Comparison of ENCODE assay signal across 11 cellular contexts in genomic region chr1:212595229-212595628, GRCh38. TPM values are rescaled to one million over a fixed set of nuclear protein-coding genes. Genes with fewer than 3 reads are reported as not detected.
DNase-seq lines count a peak whose midpoint lies in the region; ATAC-seq and TF ChIP-seq lines count a peak whose summit lies in the region.
"Had no signal": no experiment of that assay in that cellular context is flagged by ENCODE, and none has a peak within 500 bp of the region (broad histone marks: within the 10 kb centered on the region; RNA-seq: fewer than 3 reads in every experiment).

No MANE protein-coding gene starts in this region.

- no peaks in the 10 kb centered on the region for H3K79me2 ChIP-seq in smooth muscle cell (ENCODE audit: low read depth)

- H3K4me1 ChIP-seq in RWPE2 (ENCODE audit: insufficient read depth, poor library complexity, severe bottlenecking): peaks cover 11% of the 10 kb centered on the region
- H3K4me1 ChIP-seq in smooth muscle cell (ENCODE audit: low read depth): peaks cover 6% of the 10 kb centered on the region
- no peaks in the 10 kb centered on the region for H3K4me1 ChIP-seq in right cardiac atrium (ENCODE audit: control insufficient read depth, insufficient read depth, low read length)

- H3K4me3 ChIP-seq in RWPE2 (ENCODE audit: severe bottlenecking) (no peak overlapping the region), smooth muscle cell (no peak overlapping the region), right cardiac atrium (ENCODE audit: low read length) (no peak overlapping the region), lower leg skin (ENCODE audit: low read depth, poor library complexity, severe bottlenecking) (no peak overlapping the region)
- H3K4me3 ChIP-seq: tibial artery had no signal

- no peaks in the 10 kb centered on the region for H3K9me3 ChIP-seq in RWPE2 (ENCODE audit: severe bottlenecking)
- no peaks in the 10 kb centered on the region for H3K9me3 ChIP-seq in smooth muscle cell (replicated peaks; ENCODE audit: low read depth)
- no peaks in the 10 kb centered on the region for H3K9me3 ChIP-seq in right cardiac atrium (ENCODE audit: control insufficient read depth, low read length)
- H3K9me3 ChIP-seq: tibial artery had no signal

- H4K20me1 ChIP-seq in smooth muscle cell (ENCODE audit: low read depth): no peaks in the 10 kb centered on the region

- peaks cover 2% of the 10 kb centered on the region for H3K36me3 Mint-ChIP-seq in activated CD4-positive, alpha-beta T cell treated with anti-CD3 and anti-CD28 coated beads, Interleukin-2, amount 10 ng/mL, durations not matched to agents 7 days and 5 days (ENCODE audit: low read depth)
- H3K36me3 Mint-ChIP-seq in effector memory CD8-positive, alpha-beta T cell (ENCODE audit: insufficient read depth): no peaks in the 10 kb centered on the region

- H3K4me1 Mint-ChIP-seq in activated CD4-positive, alpha-beta T cell treated with anti-CD3 and anti-CD28 coated beads, Interleukin-2, amount 10 ng/mL, durations not matched to agents 7 days and 5 days: peaks cover 30% of the 10 kb centered on the region
- H3K4me1 Mint-ChIP-seq in effector memory CD8-positive, alpha-beta T cell (ENCODE audit: low read depth in 2 of 2): peaks cover 7 to 10% of the 10 kb centered on the region in 2 donors

- no peaks in the 10 kb centered on the region for H3K36me3 ChIP-seq in RWPE2 (ENCODE audit: low read depth)
- H3K36me3 ChIP-seq in smooth muscle cell (ENCODE audit: low read depth): no peaks in the 10 kb centered on the region
- H3K36me3 ChIP-seq: tibial artery had no signal

- H3K9ac ChIP-seq in smooth muscle cell (ENCODE audit: low read depth): peak overlapping the region; percentile 70

- no peak overlapping the region for H2AFZ ChIP-seq in smooth muscle cell (ENCODE audit: low read depth)

- TF ChIP-seq POLR2A in lower leg skin (IDR thresholded peaks at IDR 0.05): no peak

- H3K27ac ChIP-seq in RWPE2 (ENCODE audit: poor library complexity, severe bottlenecking) (peak overlapping the region; percentile 71), smooth muscle cell (ENCODE audit: low read depth) (peak overlapping the region; percentile 100), right cardiac atrium (ENCODE audit: low read length) (no peak overlapping the region)
- H3K27ac ChIP-seq: tibial artery had no signal

- peak overlapping the region; percentile 93 for H3K27ac Mint-ChIP-seq in activated CD4-positive, alpha-beta T cell treated with anti-CD3 and anti-CD28 coated beads, Interleukin-2, amount 10 ng/mL, durations not matched to agents 7 days and 5 days
- peak overlapping the region; percentile 61 to 89 for H3K27ac Mint-ChIP-seq in effector memory CD8-positive, alpha-beta T cell

- H3K27me3 Mint-ChIP-seq in activated CD4-positive, alpha-beta T cell treated with anti-CD3 and anti-CD28 coated beads, Interleukin-2, amount 10 ng/mL, durations not matched to agents 7 days and 5 days: peaks cover 22% of the 10 kb centered on the region
- H3K27me3 Mint-ChIP-seq in effector memory CD8-positive, alpha-beta T cell: peaks cover 20 to 28% of the 10 kb centered on the region in 2 donors

- no peak for DNase-seq in activated CD4-positive, alpha-beta T cell treated with anti-CD3 and anti-CD28 coated beads, Interleukin-2, amount 10 ng/mL, durations not matched to agents 7 days and 5 days
- DNase-seq in activated CD4-positive, alpha-beta T cell treated with anti-CD3 and anti-CD28 coated beads, Interleukin-2, amount 50 U/mL, for 4 hours: no peak
- DNase-seq in RWPE2 (ENCODE audit: low spot score) (no peak), smooth muscle cell (lab: John Stamatoyannopoulos, UW; ENCODE audit: unreplicated experiment) (no peak), right cardiac atrium (no peak), G401 (ENCODE audit: low spot score) (no peak), lower leg skin (ENCODE audit: low spot score in 2 of 2) (no peak)
- DNase-seq in effector memory CD8-positive, alpha-beta T cell: no peak
- DNase-seq: cerebellar nuclear complex, tibial artery had no signal

- no peak overlapping the region for H3K4me2 ChIP-seq in smooth muscle cell

- ATAC-seq in RWPE2 (ENCODE audit: low read depth) (no peak), right cardiac atrium (no peak)
- no peak for ATAC-seq in effector memory CD8-positive, alpha-beta T cell (replicated peaks)
- ATAC-seq: sciatic nerve had no signal

- POLR2A ChIA-PET in activated CD4-positive, alpha-beta T cell treated with anti-CD3 and anti-CD28 coated beads, Interleukin-2, amount 10 ng/mL, durations not matched to agents 7 days and 5 days (lab: Charles Lee): no interaction called here

- peaks cover 5% of the 10 kb centered on the region for H3K9me3 Mint-ChIP-seq in activated CD4-positive, alpha-beta T cell treated with anti-CD3 and anti-CD28 coated beads, Interleukin-2, amount 10 ng/mL, durations not matched to agents 7 days and 5 days
- H3K9me3 Mint-ChIP-seq in effector memory CD8-positive, alpha-beta T cell: no peaks in the 10 kb centered on the region

- H3K4me3 Mint-ChIP-seq in activated CD4-positive, alpha-beta T cell treated with anti-CD3 and anti-CD28 coated beads, Interleukin-2, amount 10 ng/mL, durations not matched to agents 7 days and 5 days: no peak overlapping the region
- H3K4me3 Mint-ChIP-seq in effector memory CD8-positive, alpha-beta T cell: peak overlapping the region in 1 of 2 donors; percentile 48

- in situ Hi-C loops in G401 (cut with HindIII; ENCODE audit: low sequenced_read_pairs): no loop called here

- TF ChIP-seq CTCF in RWPE2 (IDR thresholded peaks at IDR 0.05; ENCODE audit: poor library complexity, severe bottlenecking) (no peak), smooth muscle cell (IDR thresholded peaks at IDR 0.05; ENCODE audit: borderline replicate concordance, insufficient read depth, poor library complexity, severe bottlenecking) (no peak), lower leg skin (IDR thresholded peaks at IDR 0.05) (no peak)

- peaks cover 3% of the 10 kb centered on the region for H3F3A ChIP-seq in smooth muscle cell (ENCODE audit: low read depth)

- H3K27me3 ChIP-seq in RWPE2 (ENCODE audit: insufficient read depth, poor library complexity, severe bottlenecking) (no peaks in the 10 kb centered on the region), smooth muscle cell (ENCODE audit: low read depth) (no peaks in the 10 kb centered on the region), right cardiac atrium (ENCODE audit: control insufficient read depth, insufficient read depth) (no peaks in the 10 kb centered on the region)

- WGBS in smooth muscle cell (ENCODE audit: low lambda C conversion rate): 92% methylated on average over 8 of the region's 8 CpGs
- WGBS in right cardiac atrium: 83% methylated on average over 8 of the region's 8 CpGs
- WGBS in lower leg skin, 2 donors: 94 to 95% methylated on average over 8 of the region's 8 CpGs

- CTCF ChIA-PET in activated CD4-positive, alpha-beta T cell treated with anti-CD3 and anti-CD28 coated beads, Interleukin-2, amount 10 ng/mL, durations not matched to agents 7 days and 5 days (lab: Charles Lee): interaction anchor here (0.8 to 2.6 kb wide), 2 partner anchors 9 to 12 kb away, joined by 3 to 9 read pairs; no protein-coding TSS in a partner anchor

- intact Hi-C loops in right cardiac atrium (cut with DNase I): no loop called here
- intact Hi-C loops in lower leg skin (cut with DNase I; ENCODE audit: low total_unique reads): no loop called here

RNA-seq across cellular contexts. Expression of gene ATF3, which starts 13.3 kb away (rescaled TPM):
- total RNA-seq in activated CD4-positive, alpha-beta T cell treated with anti-CD3 and anti-CD28 coated beads, Interleukin-2, amount 10 ng/mL, durations not matched to agents 7 days and 5 days: 10 to 100 TPM; 10.0 to 13.0 TPM
- 229 and 231 TPM in 2 replicates for total RNA-seq in smooth muscle cell
- 152 and 268 TPM in 2 replicates for polyA plus RNA-seq in smooth muscle cell
- 10 to 100 TPM in 1 of 4 donors, 1 to 10 TPM in 3; 6.9 to 24.4 (median 7.9) TPM for total RNA-seq in right cardiac atrium
- polyA plus RNA-seq in right cardiac atrium: 195 TPM
- 51.7 and 59.9 TPM in 2 replicates for total RNA-seq in G401 (2014; rRNA removed; shearing (Covaris generic))
- 10 to 100 TPM in 3 of 4 donors, 1 to 10 TPM in 1; 8.2 to 71.6 (median 17.2) TPM for total RNA-seq in lower leg skin
